Comparison of ENCODE assay signal across 19 cellular contexts in genomic region chr22:30016596-30016995, GRCh38.
"Had no signal": no experiment of that assay in that cellular context is flagged by ENCODE, and none has a peak within 500 bp of the region (broad histone marks: within the 10 kb centered on the region; RNA-seq: fewer than 3 reads in every experiment).

No MANE protein-coding gene starts in this region.

- ATAC-seq: activated CD8-positive, alpha-beta T cell treated with anti-CD3 and anti-CD28 coated beads, Interleukin-2, amount 10 ng/mL, durations not matched to agents 7 days and 5 days; effector memory CD8-positive, alpha-beta T cell; heart right ventricle; left colon; lower lobe of right lung; naive thymus-derived CD4-positive, alpha-beta T cell; pancreas; stimulated activated naive CD8-positive, alpha-beta T cell treated with anti-CD3 and anti-CD28 coated beads, Interleukin-15, Interleukin-2, amounts not matched to agents 100 U/mL and 50 U/mL, for 24 hours; upper lobe of right lung had no signal

- DNase-seq: activated CD4-positive, alpha-beta T cell treated with anti-CD3 and anti-CD28 coated beads for 1 hour; activated CD4-positive, alpha-beta T cell treated with anti-CD3 and anti-CD28 coated beads, Interleukin-2, amount 50 U/mL, for 1 hour; activated CD8-positive, alpha-beta T cell treated with anti-CD3 and anti-CD28 coated beads, Interleukin-2, amount 10 ng/mL, durations not matched to agents 7 days and 5 days; adrenal gland; colonic mucosa; dorsolateral prefrontal cortex; effector memory CD8-positive, alpha-beta T cell; esophagus squamous epithelium; heart right ventricle; left colon; lower lobe of right lung; naive thymus-derived CD4-positive, alpha-beta T cell; pancreas; psoas muscle; stimulated activated CD4-positive, alpha-beta T cell treated with anti-CD3 and anti-CD28 coated beads, Interleukin-12 subunit alpha, Interleukin-12 subunit beta, amount 100 ng/mL, for 4 hours; stimulated activated CD4-positive, alpha-beta T cell treated with anti-CD3 and anti-CD28 coated beads, Interleukin-4, amount 100 ng/mL, for 4 hours; stimulated activated naive CD8-positive, alpha-beta T cell treated with anti-CD3 and anti-CD28 coated beads, Interleukin-15, Interleukin-2, amounts not matched to agents 100 U/mL and 50 U/mL, for 24 hours; T-helper 1 cell; upper lobe of right lung had no signal
